Comparison of ENCODE assay signal across 1 cellular context in genomic region chrX:38260231-38260630, GRCh38.
TF ChIP-seq lines count a peak whose summit lies in the region.

No MANE protein-coding gene starts in this region.

TF ChIP-seq in GM23338, 12 proteins besides CTCF, POLR2A, EP300 and RAD21 (continued from another document):
- TF ChIP-seq ETS1 (IDR thresholded peaks at IDR 0.05) (no peak), STAT1 (IDR thresholded peaks at IDR 0.05; ENCODE audit: unreplicated experiment) (no peak), JUNB (IDR thresholded peaks at IDR 0.05; ENCODE audit: unreplicated experiment) (no peak)
